9 cellular contexts compared by ENCODE assay signal in the genomic region with DNA sequence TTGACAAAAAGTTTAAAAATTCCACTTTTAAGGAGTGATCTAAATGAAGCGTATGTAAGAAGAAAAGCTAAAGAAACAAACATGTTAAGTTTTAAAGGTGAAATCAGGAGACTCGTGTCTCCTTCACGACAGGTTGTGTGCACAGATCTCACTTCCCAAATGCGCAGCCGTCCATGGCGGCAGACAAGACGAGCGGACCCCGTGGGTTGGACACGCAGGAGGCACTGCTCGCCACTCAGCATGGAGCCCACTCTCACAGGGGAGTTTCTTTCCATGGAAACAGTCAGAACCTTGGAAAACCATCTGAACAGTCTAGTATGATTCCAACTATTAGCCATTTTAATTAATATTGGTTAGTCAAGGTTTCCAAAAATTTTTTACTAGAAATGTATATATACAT.
"Had no signal": no experiment of that assay in that cellular context is flagged by ENCODE, and none has a peak within 500 bp of the region (broad histone marks: within the 10 kb centered on the region; RNA-seq: fewer than 3 reads in every experiment).

No MANE protein-coding gene starts in this region.

- H2AFZ ChIP-seq: GM23248, GM23338 had no signal

- H3K9ac ChIP-seq: GM23248 had no signal

- H3K4me3 ChIP-seq: GM23248, GM23338, HAP-1 had no signal

- ATAC-seq: GM23338, HCT116 had no signal

- H3K27ac Mint-ChIP-seq: GM23338, H9 had no signal

- H3K4me1 ChIP-seq: HAP-1 had no signal

- H3K9me3 Mint-ChIP-seq: HFFc6 had no signal

- H3K4me3 Mint-ChIP-seq: GM23338, H9, HFFc6 had no signal

- H3K4me1 Mint-ChIP-seq: GM23338 had no signal

- DNase-seq: GM23248, GOT3, H7, H9, HCEC 1CT, HFFc6 had no signal

- H3K4me2 ChIP-seq: GM23338 had no signal

- H3K27ac ChIP-seq: GM23248 had no signal

- H3K9me3 ChIP-seq: HAP-1 had no signal
